In genomic region chr6:6681443-6681842, GRCh38 we compare ENCODE assay signal across 14 cellular contexts.
"Had no signal": no experiment of that assay in that cellular context is flagged by ENCODE, and none has a peak within 500 bp of the region (broad histone marks: within the 10 kb centered on the region; RNA-seq: fewer than 3 reads in every experiment).

No MANE protein-coding gene starts in this region.

- DNase-seq: activated CD4-positive, alpha-beta T cell treated with anti-CD3 and anti-CD28 coated beads, Interleukin-2, amount 10 ng/mL, durations not matched to agents 24 days and 14 days; activated CD4-positive, CD25-positive, alpha-beta regulatory T cell; aorta; effector memory CD8-positive, alpha-beta T cell; heart left ventricle; immature natural killer cell; mammary epithelial cell; naive thymus-derived CD8-positive, alpha-beta T cell; posterior cingulate gyrus had no signal

- H3K9me3 ChIP-seq: heart left ventricle had no signal

- H3K27ac Mint-ChIP-seq: activated T-helper 1 cell treated with anti-CD3 and anti-CD28 coated beads, Interleukin-12 subunit alpha, Interleukin-12 subunit beta, Interleukin-2, Interleukin-4 antibody, amounts not matched to agents 30 ng/mL and 10 ng/mL and 1 ng/mL, durations not matched to agents 14 hours and 24 hours and 36 hours; effector memory CD8-positive, alpha-beta T cell; immature natural killer cell; stimulated activated naive CD8-positive, alpha-beta T cell treated with anti-CD3 and anti-CD28 coated beads, Interleukin-15, Interleukin-2, amounts not matched to agents 100 ng/mL and 50 ng/mL, for 24 hours; type B pancreatic cell had no signal

- H3K36me3 ChIP-seq: heart left ventricle had no signal

- H3K36me3 Mint-ChIP-seq: immature natural killer cell; naive thymus-derived CD8-positive, alpha-beta T cell; type B pancreatic cell had no signal

- H3K4me3 ChIP-seq: heart left ventricle, smooth muscle cell had no signal

- H3K27me3 ChIP-seq: heart left ventricle had no signal

- H3K9me3 Mint-ChIP-seq: activated CD4-positive, alpha-beta T cell treated with anti-CD3 and anti-CD28 coated beads, Interleukin-2, amount 10 ng/mL, durations not matched to agents 24 days and 14 days; activated T-helper 1 cell treated with anti-CD3 and anti-CD28 coated beads, Interleukin-12 subunit alpha, Interleukin-12 subunit beta, Interleukin-2, Interleukin-4 antibody, amounts not matched to agents 30 ng/mL and 10 ng/mL and 1 ng/mL, durations not matched to agents 14 hours and 24 hours and 36 hours; effector memory CD8-positive, alpha-beta T cell; immature natural killer cell; naive thymus-derived CD8-positive, alpha-beta T cell; stimulated activated naive CD8-positive, alpha-beta T cell treated with anti-CD3 and anti-CD28 coated beads, Interleukin-15, Interleukin-2, amounts not matched to agents 100 ng/mL and 50 ng/mL, for 24 hours had no signal

- ATAC-seq: effector memory CD8-positive, alpha-beta T cell; heart left ventricle; naive thymus-derived CD8-positive, alpha-beta T cell had no signal

- H3K4me2 ChIP-seq: smooth muscle cell had no signal

- H3K4me3 Mint-ChIP-seq: activated CD4-positive, alpha-beta T cell treated with anti-CD3 and anti-CD28 coated beads, Interleukin-2, amount 10 ng/mL, durations not matched to agents 24 days and 14 days; activated T-helper 1 cell treated with anti-CD3 and anti-CD28 coated beads, Interleukin-12 subunit alpha, Interleukin-12 subunit beta, Interleukin-2, Interleukin-4 antibody, amounts not matched to agents 30 ng/mL and 10 ng/mL and 1 ng/mL, durations not matched to agents 14 hours and 24 hours and 36 hours; effector memory CD8-positive, alpha-beta T cell; immature natural killer cell; naive thymus-derived CD8-positive, alpha-beta T cell; stimulated activated naive CD8-positive, alpha-beta T cell treated with anti-CD3 and anti-CD28 coated beads, Interleukin-15, Interleukin-2, amounts not matched to agents 100 ng/mL and 50 ng/mL, for 24 hours; type B pancreatic cell had no signal

- H3K27ac ChIP-seq: epithelial cell of prostate had no signal
